ENCODE assay signal across 15 cellular contexts in genomic region chr12:127260959-127261358, GRCh38.
"Had no signal": no experiment of that assay in that cellular context is flagged by ENCODE, and none has a peak within 500 bp of the region (broad histone marks: within the 10 kb centered on the region; RNA-seq: fewer than 3 reads in every experiment).

No MANE protein-coding gene starts in this region.

- H3K9me3 ChIP-seq: esophagus squamous epithelium, heart left ventricle, mucosa of descending colon, neutrophil, sigmoid colon had no signal

- H3K27ac ChIP-seq: esophagus squamous epithelium, heart left ventricle, neutrophil, sigmoid colon had no signal

- H3K4me3 Mint-ChIP-seq: naive thymus-derived CD8-positive, alpha-beta T cell had no signal

- H3K27me3 ChIP-seq: esophagus squamous epithelium, heart left ventricle, neutrophil, sigmoid colon had no signal

- H3K36me3 Mint-ChIP-seq: naive thymus-derived CD8-positive, alpha-beta T cell had no signal

- H3K27ac Mint-ChIP-seq: naive thymus-derived CD8-positive, alpha-beta T cell had no signal

- H3K4me1 ChIP-seq: esophagus squamous epithelium, heart left ventricle, sigmoid colon had no signal

- H3K4me3 ChIP-seq: esophagus squamous epithelium, heart left ventricle, mucosa of descending colon, sigmoid colon had no signal

- H3K36me3 ChIP-seq: esophagus squamous epithelium, heart left ventricle, neutrophil, sigmoid colon had no signal

- H3K4me1 Mint-ChIP-seq: naive thymus-derived CD8-positive, alpha-beta T cell had no signal

- DNase-seq: dermis blood vessel endothelial cell; esophagus squamous epithelium; foreskin melanocyte; heart left ventricle; hippocampal formation; kidney glomerular epithelial cell; mucosa of descending colon; naive thymus-derived CD8-positive, alpha-beta T cell; posterior cingulate gyrus; sigmoid colon; small intestine; stimulated activated CD4-positive, alpha-beta T cell treated with anti-CD3 and anti-CD28 coated beads, Interleukin-12 subunit alpha, Interleukin-12 subunit beta, amount 100 ng/mL, for 4 hours; stimulated activated naive CD4-positive, alpha-beta T cell treated with Interleukin-2 at 50 U/mL for 16 hours; trophoblast cell had no signal
